Comparison of ENCODE assay signal across 1 cellular context in the genomic region with DNA sequence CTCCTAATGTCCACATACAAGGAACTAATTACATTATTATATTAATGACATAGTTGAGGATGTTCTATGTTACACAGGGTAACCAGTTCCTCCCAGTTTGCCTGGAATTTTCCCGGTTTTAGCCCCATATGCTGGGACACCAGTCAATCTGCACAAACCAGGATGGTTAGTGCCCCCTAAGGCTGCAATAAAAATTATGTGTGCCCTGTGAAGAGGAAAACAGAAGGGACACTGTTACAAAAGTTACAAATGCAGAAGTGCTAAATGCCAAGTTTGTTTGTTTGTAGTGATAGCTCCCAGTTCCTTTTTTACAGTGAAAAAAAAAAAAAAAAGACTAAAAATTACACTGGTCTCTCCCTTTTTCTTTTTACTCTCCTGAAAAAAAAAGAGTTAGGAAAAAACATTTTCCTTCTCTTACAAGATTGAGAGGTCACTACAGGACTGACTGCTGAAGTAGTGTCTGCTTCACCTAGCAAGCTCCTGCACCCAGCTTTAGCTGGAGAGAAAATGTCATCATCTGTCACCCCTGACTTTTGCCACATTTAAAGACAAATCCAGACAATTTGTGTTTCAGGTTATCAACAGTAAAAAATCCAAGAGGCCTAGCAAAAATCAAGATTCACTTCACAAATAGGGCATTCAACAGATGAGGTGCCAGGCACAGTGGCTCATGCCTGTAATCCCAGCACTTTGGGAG.
TF ChIP-seq lines count a peak whose summit lies in the region.

No MANE protein-coding gene starts in this region.

TF ChIP-seq in SK-N-SH treated with all-trans-retinoic acid at 6 μM for 48 hours, 23 proteins besides CTCF, POLR2A, EP300 and RAD21 (continued from another document):
- TF ChIP-seq, protein P1, sequence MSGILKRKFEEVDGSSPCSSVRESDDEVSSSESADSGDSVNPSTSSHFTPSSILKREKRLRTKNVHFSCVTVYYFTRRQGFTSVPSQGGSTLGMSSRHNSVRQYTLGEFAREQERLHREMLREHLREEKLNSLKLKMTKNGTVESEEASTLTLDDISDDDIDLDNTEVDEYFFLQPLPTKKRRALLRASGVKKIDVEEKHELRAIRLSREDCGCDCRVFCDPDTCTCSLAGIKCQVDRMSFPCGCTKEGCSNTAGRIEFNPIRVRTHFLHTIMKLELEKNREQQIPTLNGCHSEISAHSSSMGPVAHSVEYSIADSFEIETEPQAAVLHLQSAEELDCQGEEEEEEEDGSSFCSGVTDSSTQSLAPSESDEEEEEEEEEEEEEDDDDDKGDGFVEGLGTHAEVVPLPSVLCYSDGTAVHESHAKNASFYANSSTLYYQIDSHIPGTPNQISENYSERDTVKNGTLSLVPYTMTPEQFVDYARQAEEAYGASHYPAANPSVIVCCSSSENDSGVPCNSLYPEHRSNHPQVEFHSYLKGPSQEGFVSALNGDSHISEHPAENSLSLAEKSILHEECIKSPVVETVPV (CRISPR knock-in tag; IDR thresholded peaks at IDR 0.05) = no peak
- no peak for TF ChIP-seq SNAI2 (CRISPR knock-in tag; IDR thresholded peaks at IDR 0.05)
- no peak for TF ChIP-seq ZFP3 (CRISPR knock-in tag; IDR thresholded peaks at IDR 0.05)
- TF ChIP-seq TOX (CRISPR knock-in tag; IDR thresholded peaks at IDR 0.05; ENCODE audit: borderline replicate concordance) = no peak
- TF ChIP-seq TCF4 (CRISPR knock-in tag; IDR thresholded peaks at IDR 0.05; ENCODE audit: borderline replicate concordance) = no peak
- TF ChIP-seq, protein P2, sequence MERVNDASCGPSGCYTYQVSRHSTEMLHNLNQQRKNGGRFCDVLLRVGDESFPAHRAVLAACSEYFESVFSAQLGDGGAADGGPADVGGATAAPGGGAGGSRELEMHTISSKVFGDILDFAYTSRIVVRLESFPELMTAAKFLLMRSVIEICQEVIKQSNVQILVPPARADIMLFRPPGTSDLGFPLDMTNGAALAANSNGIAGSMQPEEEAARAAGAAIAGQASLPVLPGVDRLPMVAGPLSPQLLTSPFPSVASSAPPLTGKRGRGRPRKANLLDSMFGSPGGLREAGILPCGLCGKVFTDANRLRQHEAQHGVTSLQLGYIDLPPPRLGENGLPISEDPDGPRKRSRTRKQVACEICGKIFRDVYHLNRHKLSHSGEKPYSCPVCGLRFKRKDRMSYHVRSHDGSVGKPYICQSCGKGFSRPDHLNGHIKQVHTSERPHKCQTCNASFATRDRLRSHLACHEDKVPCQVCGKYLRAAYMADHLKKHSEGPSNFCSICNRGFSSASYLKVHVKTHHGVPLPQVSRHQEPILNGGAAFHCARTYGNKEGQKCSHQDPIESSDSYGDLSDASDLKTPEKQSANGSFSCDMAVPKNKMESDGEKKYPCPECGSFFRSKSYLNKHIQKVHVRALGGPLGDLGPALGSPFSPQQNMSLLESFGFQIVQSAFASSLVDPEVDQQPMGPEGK (CRISPR knock-in tag; IDR thresholded peaks at IDR 0.05; ENCODE audit: borderline replicate concordance) = no peak
- TF ChIP-seq OSR1 (CRISPR knock-in tag; IDR thresholded peaks at IDR 0.05) = no peak
- TF ChIP-seq, protein P3, sequence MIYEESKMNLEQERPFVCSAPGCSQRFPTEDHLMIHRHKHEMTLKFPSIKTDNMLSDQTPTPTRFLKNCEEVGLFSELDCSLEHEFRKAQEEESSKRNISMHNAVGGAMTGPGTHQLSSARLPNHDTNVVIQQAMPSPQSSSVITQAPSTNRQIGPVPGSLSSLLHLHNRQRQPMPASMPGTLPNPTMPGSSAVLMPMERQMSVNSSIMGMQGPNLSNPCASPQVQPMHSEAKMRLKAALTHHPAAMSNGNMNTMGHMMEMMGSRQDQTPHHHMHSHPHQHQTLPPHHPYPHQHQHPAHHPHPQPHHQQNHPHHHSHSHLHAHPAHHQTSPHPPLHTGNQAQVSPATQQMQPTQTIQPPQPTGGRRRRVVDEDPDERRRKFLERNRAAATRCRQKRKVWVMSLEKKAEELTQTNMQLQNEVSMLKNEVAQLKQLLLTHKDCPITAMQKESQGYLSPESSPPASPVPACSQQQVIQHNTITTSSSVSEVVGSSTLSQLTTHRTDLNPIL (CRISPR knock-in tag; IDR thresholded peaks at IDR 0.05; ENCODE audit: low read depth) = no peak
- no peak for TF ChIP-seq ZC3H10 (CRISPR knock-in tag; IDR thresholded peaks at IDR 0.05)
TF ChIP-seq in SK-N-SH treated with all-trans-retinoic acid at 6 μM for 48 hours: peak in this region for 0.
